Comparison of ENCODE assay signal across 8 cellular contexts in genomic region chr6:14121936-14122344, GRCh38. TPM values are rescaled to one million over a fixed set of nuclear protein-coding genes. Genes with fewer than 3 reads are reported as not detected.
DNase-seq lines count a peak whose midpoint lies in the region; ATAC-seq and TF ChIP-seq lines count a peak whose summit lies in the region.
"Had no signal": no experiment of that assay in that cellular context is flagged by ENCODE, and none has a peak within 500 bp of the region (broad histone marks: within the 10 kb centered on the region; RNA-seq: fewer than 3 reads in every experiment).

No MANE protein-coding gene starts in this region.

- H2AFZ ChIP-seq in OCI-LY1 (ENCODE audit: low read length) (no peak overlapping the region), PC-9 (no peak overlapping the region)
- H2AFZ ChIP-seq: parathyroid adenoma had no signal

- H3K4me1 ChIP-seq in OCI-LY1 (ENCODE audit: insufficient read depth, low read length, severe bottlenecking) (peaks cover 63% of the 10 kb centered on the region), PC-9 (replicated peaks; ENCODE audit: insufficient read depth) (peaks cover 3% of the 10 kb centered on the region)

- in situ Hi-C loops in ACHN (cut with HindIII; ENCODE audit: low pct_ligation_motif_present, low pct_unique_long_range_greater_than_20kb, low sequenced_read_pairs): no loop called here

- no peak overlapping the region for H3K4me3 ChIP-seq in OCI-LY1 (ENCODE audit: low read depth, low read length, poor library complexity, severe bottlenecking)
- no peak overlapping the region for H3K4me3 ChIP-seq in PC-9
- no peak overlapping the region for H3K4me3 ChIP-seq in foreskin fibroblast (ENCODE audit: low read depth in 1 of 2, low read length in 2 of 2)

- H3F3A ChIP-seq in OCI-LY1 (ENCODE audit: insufficient read depth, low read length): peaks cover 1% of the 10 kb centered on the region; the same call in 1 of the 2 replicates
- H3F3A ChIP-seq in PC-9 (ENCODE audit: insufficient read depth, low read depth): no peaks in the 10 kb centered on the region; the same call in 1 of the 2 replicates

- peak overlapping the region; percentile 40; the same call in 1 of the 2 replicates for H3K4me2 ChIP-seq in OCI-LY1 (ENCODE audit: low read length)
- H3K4me2 ChIP-seq in PC-9: no peak overlapping the region

- CTCF ChIA-PET in PC-9 (lab: Charles Lee): no interaction called here

- no TSS peak for BruUV-seq in PC-9 (replicated peaks; lab: Mats Ljungman, UMichigan)

- H4K20me1 ChIP-seq in OCI-LY1 (ENCODE audit: insufficient read depth, low read length): no peaks in the 10 kb centered on the region
- no peaks in the 10 kb centered on the region for H4K20me1 ChIP-seq in PC-9 (ENCODE audit: insufficient read depth)

- H3K36me3 ChIP-seq in OCI-LY1 (ENCODE audit: insufficient read depth, low read length) (peaks cover 32% of the 10 kb centered on the region; the same call in 1 of the 2 replicates), PC-9 (ENCODE audit: low read depth) (no peaks in the 10 kb centered on the region)

- TF ChIP-seq CTCF in OCI-LY1 (IDR thresholded peaks at IDR 0.05; ENCODE audit: low read length) (no peak), PC-9 (conservative IDR thresholded peaks at IDR 0.05) (no peak), foreskin fibroblast (IDR thresholded peaks at IDR 0.05; ENCODE audit: low read depth, low read length) (no peak)

- ATAC-seq in GM18867 (IDR thresholded peaks at IDR 0.05; ENCODE audit: unreplicated experiment) (peak; percentile 69), HG02623 (IDR thresholded peaks at IDR 0.05; ENCODE audit: unreplicated experiment) (peak; percentile 52)

- H3K27me3 ChIP-seq in OCI-LY1 (ENCODE audit: insufficient read depth, low read length) (no peaks in the 10 kb centered on the region), PC-9 (ENCODE audit: insufficient read depth, low read depth) (no peaks in the 10 kb centered on the region)

- H3K9ac ChIP-seq in OCI-LY1 (ENCODE audit: low read length): no peak overlapping the region
- H3K9ac ChIP-seq: parathyroid adenoma had no signal

- H3K9me2 ChIP-seq in OCI-LY1 (ENCODE audit: low read depth, low read length) (no peaks in the 10 kb centered on the region), PC-9 (ENCODE audit: insufficient read depth) (no peaks in the 10 kb centered on the region)

- POLR2A ChIA-PET in PC-9 (lab: Charles Lee; ENCODE audit: unreplicated experiment): no interaction called here

- DNase-seq in mucosa of gallbladder (ENCODE audit: low spot score) (peak; percentile 44), ACHN (no peak), PC-9 (no peak), foreskin fibroblast (no peak)

- intact Hi-C loops in PC-9 (cut with micrococcal nuclease; ENCODE audit: unreplicated experiment): no loop called here

- H3K27ac ChIP-seq in OCI-LY1 (ENCODE audit: low read depth, low read length, poor library complexity, severe bottlenecking): peak overlapping the region; percentile 24
- no peak overlapping the region for H3K27ac ChIP-seq in PC-9
- H3K27ac ChIP-seq: parathyroid adenoma had no signal

- H3K9me3 ChIP-seq in OCI-LY1 (ENCODE audit: low read length) (no peaks in the 10 kb centered on the region), PC-9 (ENCODE audit: insufficient read depth, low read depth) (no peaks in the 10 kb centered on the region)

- H3K79me2 ChIP-seq in OCI-LY1 (ENCODE audit: insufficient read depth, low read length): peaks cover 11% of the 10 kb centered on the region; the same call in 1 of the 2 replicates
- no peaks in the 10 kb centered on the region for H3K79me2 ChIP-seq in PC-9 (ENCODE audit: low read depth)
- H3K79me2 ChIP-seq: parathyroid adenoma had no signal

RNA-seq across cellular contexts. Expression of gene CD83, which starts 4.4 kb away (rescaled TPM):
- total RNA-seq in mucosa of gallbladder (5.8 TPM), PC-9 (2021) (3.2 and 3.6 TPM in 2 replicates)
